Comparison of ENCODE assay signal across 19 cellular contexts in genomic region chrX:12383196-12383595, GRCh38.
DNase-seq lines count a peak whose midpoint lies in the region; ATAC-seq and TF ChIP-seq lines count a peak whose summit lies in the region.
"Had no signal": no experiment of that assay in that cellular context is flagged by ENCODE, and none has a peak within 500 bp of the region (broad histone marks: within the 10 kb centered on the region; RNA-seq: fewer than 3 reads in every experiment).

No MANE protein-coding gene starts in this region.

- ATAC-seq in RWPE2 (ENCODE audit: low read depth) (no peak), HG03135 (IDR thresholded peaks at IDR 0.05; ENCODE audit: unreplicated experiment) (no peak), HG03460 (IDR thresholded peaks at IDR 0.05; ENCODE audit: unreplicated experiment) (no peak), GM18861 (IDR thresholded peaks at IDR 0.05; ENCODE audit: unreplicated experiment) (no peak)
- ATAC-seq: activated CD4-positive, alpha-beta T cell treated with anti-CD3 and anti-CD28 coated beads for 36 hours; activated naive CD8-positive, alpha-beta T cell treated with anti-CD3 and anti-CD28 coated beads, Interleukin-2, amount 50 U/mL, for 24 hours; activated T-cell treated with anti-CD3 and anti-CD28 coated beads, Interleukin-2, amount 50 U/mL, for 4 hours had no signal

- DNase-seq in RWPE2 (ENCODE audit: low spot score) (no peak), fibroblast of mammary gland (ENCODE audit: low read depth) (no peak), AG08395 (ENCODE audit: low spot score) (no peak)
- DNase-seq: activated CD4-positive, alpha-beta T cell treated with anti-CD3 and anti-CD28 coated beads for 36 hours; activated naive CD8-positive, alpha-beta T cell treated with anti-CD3 and anti-CD28 coated beads, Interleukin-2, amount 50 U/mL, for 24 hours; activated T-cell treated with anti-CD3 and anti-CD28 coated beads, Interleukin-2, amount 50 U/mL, for 4 hours; dermis blood vessel endothelial cell; EL; foreskin melanocyte; islet precursor cell; NCI-H2029; NK-92 treated with Interleukin-12 subunit alpha and Interleukin-12 subunit beta, amount 100 ng/mL, for 24 hours; SW 1271; upper lobe of left lung had no signal

- TF ChIP-seq CTCF in 22Rv1 (IDR thresholded peaks at IDR 0.05) (peak; percentile 32; the same call in 1 of the 2 replicates), GM12872 (IDR thresholded peaks at IDR 0.05; ENCODE audit: insufficient read depth, low read depth, low read length) (peak; percentile 31; the same call in 1 of the 3 replicates), RWPE2 (IDR thresholded peaks at IDR 0.05; ENCODE audit: poor library complexity, severe bottlenecking) (peak; percentile 31), fibroblast of mammary gland (conservative IDR thresholded peaks at IDR 0.05; ENCODE audit: control insufficient read depth, insufficient read depth, low read depth, low read length) (peak; percentile 35)

- H3K27me3 ChIP-seq in RWPE2 (ENCODE audit: insufficient read depth, poor library complexity, severe bottlenecking), result no peaks in the 10 kb centered on the region
- H3K27me3 ChIP-seq: upper lobe of left lung had no signal

- H3K36me3 ChIP-seq in RWPE2 (ENCODE audit: low read depth), result no peaks in the 10 kb centered on the region
- H3K36me3 ChIP-seq: upper lobe of left lung had no signal

- no peaks in the 10 kb centered on the region for H3K9me3 ChIP-seq in RWPE2 (ENCODE audit: severe bottlenecking)
- H3K9me3 ChIP-seq: upper lobe of left lung had no signal

- H3K4me3 ChIP-seq in RWPE2 (ENCODE audit: severe bottlenecking) (no peak overlapping the region), fibroblast of mammary gland (ENCODE audit: control insufficient read depth, low read depth, low read length) (no peak overlapping the region)
- H3K4me3 ChIP-seq: upper lobe of left lung had no signal

- H3K27ac ChIP-seq in 22Rv1 (no peak overlapping the region), RWPE2 (ENCODE audit: poor library complexity, severe bottlenecking) (no peak overlapping the region)
- H3K27ac ChIP-seq: upper lobe of left lung had no signal

- H3K4me1 ChIP-seq in RWPE2 (ENCODE audit: insufficient read depth, poor library complexity, severe bottlenecking), result no peaks in the 10 kb centered on the region
- H3K4me1 ChIP-seq: upper lobe of left lung had no signal
